ENCODE assay signal across 26 cellular contexts in genomic region chr12:30978639-30979038, GRCh38. TPM values are rescaled to one million over a fixed set of nuclear protein-coding genes. Genes with fewer than 3 reads are reported as not detected.
DNase-seq lines count a peak whose midpoint lies in the region; ATAC-seq, FAIRE-seq and TF ChIP-seq lines count a peak whose summit lies in the region.
"Had no signal": no experiment of that assay in that cellular context is flagged by ENCODE, and none has a peak within 500 bp of the region (broad histone marks: within the 10 kb centered on the region; RNA-seq: fewer than 3 reads in every experiment).

No MANE protein-coding gene starts in this region.

- no peaks in the 10 kb centered on the region for H4K20me1 ChIP-seq in K562 (replicated peaks; ENCODE audit: control insufficient read depth, insufficient read depth, low read length)

- no peak overlapping the region for H4K91ac ChIP-seq in neuronal stem cell (ENCODE audit: low read depth, low read length, poor library complexity)

- no peak for TF ChIP-seq EP300 in K562 (IDR thresholded peaks at IDR 0.05; ENCODE audit: low read length)

- no peak overlapping the region for H4K8ac ChIP-seq in neuronal stem cell (ENCODE audit: low read depth, low read length)

- ATAC-seq in Right ventricle myocardium inferior: peak; percentile 53
- no peak for ATAC-seq in K562
- ATAC-seq in T-cell (replicated peaks in 1 of 4): no peak
- ATAC-seq in GM19395 (IDR thresholded peaks at IDR 0.05; ENCODE audit: unreplicated experiment): no peak
- no peak for ATAC-seq in natural killer cell treated with Interleukin-12 subunit alpha and Interleukin-12 subunit beta and Interleukin-15 and Interleukin-18, amount 100 ng/mL, for 72 hours
- ATAC-seq: GM12878 had no signal

- no peak overlapping the region for H2BK120ac ChIP-seq in neuronal stem cell (ENCODE audit: low read depth, low read length)

- H2BK5ac ChIP-seq in neuronal stem cell (ENCODE audit: low read length): peak overlapping the region; percentile 1

- H3K23ac ChIP-seq in neuronal stem cell (ENCODE audit: low read depth, low read length, poor library complexity): no peak overlapping the region

- H3K36me3 ChIP-seq in right atrium auricular region (no peaks in the 10 kb centered on the region), K562 (ENCODE audit: control insufficient read depth, insufficient read depth, low read length) (no peaks in the 10 kb centered on the region), neuronal stem cell (replicated peaks in 1 of 2; ENCODE audit: control insufficient read depth in 2 of 2, insufficient read depth in 2 of 2, low read length in 2 of 2) (no peaks in the 10 kb centered on the region)

- H3K4ac ChIP-seq in neuronal stem cell (ENCODE audit: low read length): no peak overlapping the region

- no peak overlapping the region for H3K18ac ChIP-seq in neuronal stem cell (ENCODE audit: low read length)

- WGBS in K562 (ENCODE audit: insufficient coverage, low coverage, missing lambda C conversion rate): 8% methylated on average over 6 of the region's 7 CpGs
- no CpG with 5 or more reads among the region's 7 CpGs for WGBS in neuronal stem cell (ENCODE audit: extremely low coverage in 2 of 2, insufficient read length in 2 of 2, insufficient replicate concordance in 1 of 2), 2 donors

- POLR2A ChIA-PET in K562 (lab: Yijun Ruan, JAX) (no interaction called here), T-cell (lab: Charles Lee) (no interaction called here)

- intact Hi-C loops in Right ventricle myocardium inferior (cut with DNase I): loop anchor here (5.0 kb wide), 1 partner anchor 51 kb away; the partner anchor contains the start of gene TSPAN11
- intact Hi-C loops in K562 (cut with micrococcal nuclease): no loop called here

- BruUV-seq in K562 (replicated peaks; lab: Mats Ljungman, UMichigan): no TSS peak

- H3K9me3 ChIP-seq in right atrium auricular region (no peaks in the 10 kb centered on the region), K562 (replicated peaks; ENCODE audit: control insufficient read depth, insufficient read depth, low read depth, low read length) (no peaks in the 10 kb centered on the region), neuronal stem cell (replicated peaks in 1 of 2; ENCODE audit: control insufficient read depth in 2 of 2, insufficient read depth in 1 of 2, low read depth in 1 of 2, low read length in 2 of 2) (no peaks in the 10 kb centered on the region)

- H3K4me3 ChIP-seq in right atrium auricular region: no peak overlapping the region
- no peak overlapping the region for H3K4me3 ChIP-seq in K562
- no peak overlapping the region for H3K4me3 ChIP-seq in neuronal stem cell (ENCODE audit: low read length in 2 of 2)
- H3K4me3 ChIP-seq: GM12878, GM23248 had no signal

- H3K9me3 Mint-ChIP-seq in T-cell: no peaks in the 10 kb centered on the region
- H3K9me3 Mint-ChIP-seq in natural killer cell treated with Interleukin-12 subunit alpha and Interleukin-12 subunit beta and Interleukin-15 and Interleukin-18, amount 100 ng/mL, for 72 hours: no peaks in the 10 kb centered on the region
- H3K9me3 Mint-ChIP-seq: CD4-positive, alpha-beta memory T cell; IgD-negative memory B cell had no signal

- no peaks in the 10 kb centered on the region for H3K4me1 Mint-ChIP-seq in T-cell
- H3K4me1 Mint-ChIP-seq in natural killer cell treated with Interleukin-12 subunit alpha and Interleukin-12 subunit beta and Interleukin-15 and Interleukin-18, amount 100 ng/mL, for 72 hours (ENCODE audit: low read depth in 2 of 2): no peaks in the 10 kb centered on the region
- H3K4me1 Mint-ChIP-seq: CD4-positive, alpha-beta memory T cell; IgD-negative memory B cell had no signal

- no peak overlapping the region for H3K4me2 ChIP-seq in K562 (ENCODE audit: insufficient read depth, low read length)
- H3K4me2 ChIP-seq in neuronal stem cell (ENCODE audit: insufficient read depth, low read length, poor library complexity, severe bottlenecking): no peak overlapping the region

- DNase-seq in Right ventricle myocardium inferior (ENCODE audit: missing footprints) (no peak), right atrium auricular region (ENCODE audit: low spot score) (no peak), K562 (ENCODE audit: extremely low read depth in 1 of 4, low spot score in 3 of 4) (no peak), fibroblast of peridontal ligament (ENCODE audit: extremely low read depth) (peak; percentile 27), neuronal stem cell (ENCODE audit: low spot score) (no peak), T-cell (no peak)
- no peak for DNase-seq in natural killer cell treated with Interleukin-12 subunit alpha and Interleukin-12 subunit beta and Interleukin-15 and Interleukin-18, amount 100 ng/mL, for 72 hours (ENCODE audit: low spot score)
- DNase-seq: CD4-positive, alpha-beta memory T cell; DMS53; EL; GM23248; HCEC 1CT; Kasumi-1; MM.1S; NCI-H1092; NCI-H146; NCI-H2029 treated with DMSO at 0.1 percent for 48 hours; NCI-H748 treated with DMSO at 0.1 percent for 48 hours; NK-92 treated with Interleukin-12 subunit alpha and Interleukin-12 subunit beta, amount 100 ng/mL, for 24 hours had no signal

- no peaks in the 10 kb centered on the region for H3K27me3 ChIP-seq in right atrium auricular region
- H3K27me3 ChIP-seq in K562 (ENCODE audit: control insufficient read depth in 2 of 2, insufficient read depth in 2 of 2, low read length in 2 of 2): peaks cover 36 to 92% of the 10 kb centered on the region in 2 experiments; a peak in 4 of 5 replicates
- no peaks in the 10 kb centered on the region for H3K27me3 ChIP-seq in neuronal stem cell (ENCODE audit: control insufficient read depth in 3 of 3, insufficient read depth in 3 of 3, low read depth in 1 of 3, low read length in 3 of 3)

- in situ Hi-C loops in K562 (cut with MboI): no loop called here

- no peak overlapping the region for H2BK15ac ChIP-seq in neuronal stem cell (ENCODE audit: low read length)

- FAIRE-seq in K562 (lab: Jason Lieb, UNC): no peak
- FAIRE-seq: A204.1, GM12878 had no signal

- no peak for TF ChIP-seq CTCF in right atrium auricular region (IDR thresholded peaks at IDR 0.05)
- no peak for TF ChIP-seq CTCF in K562 (IDR thresholded peaks at IDR 0.05 in 2 of 3, conservative IDR thresholded peaks at IDR 0.05 in 1 of 3; ENCODE audit: insufficient read depth in 2 of 3, low read depth in 1 of 3, low read length in 3 of 3)

- H2BK12ac ChIP-seq in neuronal stem cell (ENCODE audit: low read length): no peak overlapping the region

- peaks cover 0 to 30% of the 10 kb centered on the region in 2 donors for H3K4me1 ChIP-seq in right atrium auricular region
- H3K4me1 ChIP-seq in K562 (replicated peaks in 1 of 2; ENCODE audit: control insufficient read depth in 2 of 2, insufficient read depth in 2 of 2, low read length in 2 of 2): no peaks in the 10 kb centered on the region
- peaks cover 3 to 9% of the 10 kb centered on the region in 2 donors for H3K4me1 ChIP-seq in neuronal stem cell (ENCODE audit: control insufficient read depth in 2 of 2, insufficient read depth in 1 of 2, low read depth in 1 of 2, low read length in 2 of 2)

- H3K79me2 ChIP-seq in K562 (ENCODE audit: control insufficient read depth, insufficient read depth, low read length): no peaks in the 10 kb centered on the region

- CTCF ChIA-PET in K562 (lab: Yijun Ruan, JAX; ENCODE audit: low intra/inter-chr PET ratio) (no interaction called here), T-cell (lab: Charles Lee) (no interaction called here)

- H3K9me1 ChIP-seq in K562 (ENCODE audit: control insufficient read depth, insufficient read depth, low read length): no peaks in the 10 kb centered on the region

- H2AFZ ChIP-seq in K562 (ENCODE audit: low read depth, low read length) (no peak overlapping the region), neuronal stem cell (ENCODE audit: low read length) (no peak overlapping the region)
- H2AFZ ChIP-seq: GM23248 had no signal

- no peak overlapping the region for H3K4me3 Mint-ChIP-seq in T-cell
- no peak overlapping the region for H3K4me3 Mint-ChIP-seq in natural killer cell treated with Interleukin-12 subunit alpha and Interleukin-12 subunit beta and Interleukin-15 and Interleukin-18, amount 100 ng/mL, for 72 hours
- H3K4me3 Mint-ChIP-seq: CD4-positive, alpha-beta memory T cell had no signal

- no peak for TF ChIP-seq POLR2A in K562 (conservative IDR thresholded peaks at IDR 0.05)

- no peaks in the 10 kb centered on the region for H3K36me3 Mint-ChIP-seq in T-cell
- no peaks in the 10 kb centered on the region for H3K36me3 Mint-ChIP-seq in natural killer cell treated with Interleukin-12 subunit alpha and Interleukin-12 subunit beta and Interleukin-15 and Interleukin-18, amount 100 ng/mL, for 72 hours
- H3K36me3 Mint-ChIP-seq: CD4-positive, alpha-beta memory T cell had no signal

- no peak overlapping the region for H3K27ac Mint-ChIP-seq in T-cell
- H3K27ac Mint-ChIP-seq in natural killer cell treated with Interleukin-12 subunit alpha and Interleukin-12 subunit beta and Interleukin-15 and Interleukin-18, amount 100 ng/mL, for 72 hours: no peak overlapping the region
- H3K27ac Mint-ChIP-seq: CD4-positive, alpha-beta memory T cell; IgD-negative memory B cell had no signal

- no peak overlapping the region for H2AK5ac ChIP-seq in neuronal stem cell (ENCODE audit: low read depth, low read length)

- TF ChIP-seq RAD21 in K562 (CRISPR knock-in tag; conservative IDR thresholded peaks at IDR 0.05 in 1 of 2, IDR thresholded peaks at IDR 0.05 in 1 of 2): no peak

- H3K9ac ChIP-seq in K562 (ENCODE audit: insufficient read depth in 1 of 2, low read depth in 2 of 2, low read length in 2 of 2): no peak overlapping the region
- no peak overlapping the region for H3K9ac ChIP-seq in neuronal stem cell (ENCODE audit: low read depth, low read length, poor library complexity)
- H3K9ac ChIP-seq: GM23248 had no signal

- peak overlapping the region; percentile 17 for H3K14ac ChIP-seq in neuronal stem cell (ENCODE audit: low read length)

- H3K27ac ChIP-seq in right atrium auricular region: no peak overlapping the region
- H3K27ac ChIP-seq in K562 (ENCODE audit: extremely low read depth, low read depth, low read length): no peak overlapping the region
- H3K27ac ChIP-seq in neuronal stem cell (replicated peaks; ENCODE audit: low read length): no peak overlapping the region
- H3K27ac ChIP-seq: GM23248, HL-60 had no signal

- H3K79me1 ChIP-seq in neuronal stem cell (ENCODE audit: low read depth, low read length): no peaks in the 10 kb centered on the region

- H3K27me3 Mint-ChIP-seq in T-cell: peaks cover 3 to 9% of the 10 kb centered on the region in 2 donors
- H3K27me3 Mint-ChIP-seq in natural killer cell treated with Interleukin-12 subunit alpha and Interleukin-12 subunit beta and Interleukin-15 and Interleukin-18, amount 100 ng/mL, for 72 hours: no peaks in the 10 kb centered on the region
- H3K27me3 Mint-ChIP-seq: CD4-positive, alpha-beta memory T cell had no signal

RNA-seq across cellular contexts. Expression of gene TSPAN11, which starts 52.1 kb away (rescaled TPM):
- total RNA-seq in Right ventricle myocardium inferior (1.5 TPM), right atrium auricular region (1 to 10 TPM; 2.5 to 4.1 TPM), K562 (2014; rRNA removed) (not detected in 2 replicates), K562 (2014; rRNA removed; fragmentation: Illumina TruSeq; extraction: Trizol) (not detected in 2 replicates), K562 (2015; rRNA removed; fragmentation: Illumina TruSeq; extraction: Trizol) (not detected in 2 replicates), K562 (2021) (not detected in 2 replicates), T-cell (not detected)
- not detected in 2 replicates for total RNA-seq in K562 (2011; cell fraction: chromatin; rRNA removed; ENCODE audit: low replicate concordance)
- not detected in 2 replicates for total RNA-seq in K562 (2011; cell fraction: nucleolus; rRNA removed)
- total RNA-seq in K562 (2011; cell fraction: nucleoplasm; rRNA removed): not detected in 2 replicates
- polyA plus RNA-seq in K562 (2011; rRNA removed) (not detected in 2 replicates), K562 (2014; fragmentation: Illumina TruSeq; extraction: Trizol) (not detected in 2 replicates), K562 (2014; fragmentation: Nextera tagmentation; extraction: Ambion mirVana) (not detected), K562 (2014; rRNA removed) (not detected in 2 replicates)
- not detected in 2 replicates for polyA plus RNA-seq in K562 (2011; cell fraction: cytosol; rRNA removed)
- not detected in 2 replicates for polyA plus RNA-seq in K562 (2011; cell fraction: nucleus; rRNA removed)
- not detected in 2 replicates for polyA plus RNA-seq in K562 (2012)
- polyA minus RNA-seq in K562 (2011; rRNA and poly(A)+ RNA removed): not detected in 2 replicates
- polyA minus RNA-seq in K562 (2011; cell fraction: cytosol; rRNA and poly(A)+ RNA removed): not detected in 2 replicates
- not detected in 2 replicates for polyA minus RNA-seq in K562 (2011; cell fraction: nucleus; rRNA and poly(A)+ RNA removed)
- polyA plus RNA-seq in neuronal stem cell (2013, experiment 1 of 2): 19.5 TPM
- 18.4 TPM for polyA plus RNA-seq in neuronal stem cell (2013, experiment 2 of 2)
- total RNA-seq in natural killer cell treated with Interleukin-12 subunit alpha and Interleukin-12 subunit beta and Interleukin-15 and Interleukin-18, amount 100 ng/mL, for 72 hours: not detected
- total RNA-seq: CD4-positive, alpha-beta memory T cell; HT1080; NCI-H460 had no signal
- polyA plus RNA-seq: CD4-positive, alpha-beta memory T cell; IgD-negative memory B cell had no signal
